ENCODE assay signal across 27 cellular contexts in genomic region chr22:46865642-46866041, GRCh38.
"Had no signal": no experiment of that assay in that cellular context is flagged by ENCODE, and none has a peak within 500 bp of the region (broad histone marks: within the 10 kb centered on the region; RNA-seq: fewer than 3 reads in every experiment).

No MANE protein-coding gene starts in this region.

- ATAC-seq: effector memory CD8-positive, alpha-beta T cell; gastroesophageal sphincter; heart left ventricle; left cardiac atrium; left lung; naive thymus-derived CD8-positive, alpha-beta T cell; psoas muscle; right cardiac atrium; stimulated activated naive B cell treated with anti-CD40 and anti-IgM and Interleukin-4, amounts not matched to agents 10 μg/mL and 1 μg/mL and 100 μg/mL, for 72 hours had no signal

- H3K4me1 ChIP-seq: gastroesophageal sphincter, heart left ventricle, psoas muscle, sigmoid colon, upper lobe of left lung, uterus had no signal

- H3K27ac ChIP-seq: gastroesophageal sphincter, heart left ventricle, left lung, ovary, psoas muscle, sigmoid colon, thoracic aorta, tibial nerve, upper lobe of left lung, uterus had no signal

- H3K9me3 ChIP-seq: ovary, sigmoid colon, thoracic aorta, upper lobe of left lung, uterus had no signal

- FAIRE-seq: endometrium, islet of Langerhans had no signal

- H3K27me3 ChIP-seq: gastroesophageal sphincter, heart left ventricle, left lung, ovary, sigmoid colon, spleen, tibial nerve, upper lobe of left lung, uterus had no signal

- H3K4me3 ChIP-seq: gastroesophageal sphincter, heart left ventricle, left lung, ovary, psoas muscle, sigmoid colon, skin epidermis, spleen, thoracic aorta, tibial nerve, upper lobe of left lung, uterus had no signal

- H3K36me3 ChIP-seq: ovary, thoracic aorta, upper lobe of left lung, uterus had no signal

- DNase-seq: cortex of kidney; effector memory CD8-positive, alpha-beta T cell; foreskin fibroblast; heart left ventricle; hippocampal formation; left cardiac atrium; left lung; mesendoderm; midbrain; naive thymus-derived CD8-positive, alpha-beta T cell; occipital lobe; ovary; posterior cingulate gyrus; psoas muscle; right cardiac atrium; sigmoid colon; spleen; stimulated activated CD4-positive, alpha-beta T cell treated with anti-CD3 and anti-CD28 coated beads, Interleukin-4, amount 100 ng/mL, for 4 hours; stimulated activated naive B cell treated with anti-CD40 and anti-IgM and Interleukin-4, amounts not matched to agents 10 μg/mL and 1 μg/mL and 100 μg/mL, for 72 hours; upper lobe of left lung; uterus had no signal
